Comparison of ENCODE assay signal across 8 cellular contexts in the genomic region with DNA sequence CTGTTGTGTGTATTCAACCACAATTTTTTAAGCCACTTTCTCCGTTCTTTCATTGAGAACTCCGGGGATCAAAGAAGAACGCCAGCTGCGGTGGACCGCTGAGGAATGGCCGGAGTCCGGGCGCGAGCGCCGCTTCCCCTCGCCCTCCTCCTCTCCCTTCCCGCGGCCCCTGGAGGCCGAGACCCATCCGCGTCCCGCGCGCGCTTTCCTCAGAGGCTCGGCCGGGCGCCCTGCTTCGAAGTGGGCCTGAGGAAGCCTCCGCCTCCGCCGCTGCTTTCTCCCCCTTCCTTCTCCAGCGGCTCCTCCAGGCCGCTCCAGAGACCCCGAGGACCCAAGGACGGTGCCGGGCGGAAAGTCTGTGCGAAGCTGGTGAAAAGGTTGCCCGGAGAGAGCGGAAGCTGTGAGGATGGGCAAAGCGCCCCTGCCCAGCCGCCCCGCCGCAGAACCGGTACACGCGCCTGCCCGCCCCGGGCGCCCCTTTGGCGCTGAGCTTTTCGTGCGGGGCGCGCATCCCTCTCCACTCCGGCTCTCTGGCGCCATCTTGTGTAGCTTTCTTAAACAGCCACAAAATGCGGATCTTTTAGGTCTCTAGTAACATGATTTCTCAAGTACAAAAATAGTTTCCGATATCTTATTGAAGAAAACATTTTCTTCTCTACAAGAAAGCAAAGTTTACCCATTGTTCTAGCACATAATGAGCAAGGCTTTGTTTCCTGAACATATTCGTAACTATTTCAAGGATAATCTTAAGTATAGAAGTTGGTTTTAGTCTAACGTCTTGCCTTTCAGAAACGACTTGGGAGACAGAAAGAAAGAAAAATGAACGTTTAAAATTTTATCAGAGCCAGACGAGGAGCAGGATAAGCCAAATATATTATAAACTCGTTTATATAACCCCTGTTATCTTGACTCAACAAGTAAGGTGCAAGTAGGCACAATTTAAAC. TPM values are rescaled to one million over a fixed set of nuclear protein-coding genes. Genes with fewer than 3 reads are reported as not detected.
DNase-seq lines count a peak whose midpoint lies in the region; ATAC-seq, FAIRE-seq and TF ChIP-seq lines count a peak whose summit lies in the region.

No MANE protein-coding gene starts in this region.

- H3K36me3 ChIP-seq in iPS-15b (ENCODE audit: control insufficient read depth, insufficient read depth, low read length): no peaks in the 10 kb centered on the region

- peaks cover 2% of the 10 kb centered on the region for H3K4me1 ChIP-seq in iPS-15b (ENCODE audit: control insufficient read depth, insufficient read depth, low read length)

- H3K36me3 Mint-ChIP-seq in brain: no peaks in the 10 kb centered on the region

- H3K9me3 Mint-ChIP-seq in brain: peaks cover 0 to 11% (median 6%) of the 10 kb centered on the region in 5 experiments

- H3K9ac ChIP-seq in iPS-15b (ENCODE audit: low read depth, low read length): no peak overlapping the region

- H3K27me3 ChIP-seq in iPS-15b (ENCODE audit: control insufficient read depth, insufficient read depth, low read length): peaks cover 34% of the 10 kb centered on the region

- peak; percentile 63 for FAIRE-seq in TTC549 (lab: Jason Lieb, UNC)

- H3K4me1 Mint-ChIP-seq in brain: peaks cover 27% of the 10 kb centered on the region

- TF ChIP-seq CTCF in GM12874 (IDR thresholded peaks at IDR 0.05; ENCODE audit: insufficient read depth, low read depth, low read length): peak; percentile 72
- TF ChIP-seq CTCF in brain (conservative IDR thresholded peaks at IDR 0.05): peak; percentile 95 to 98

- H3K4me3 ChIP-seq in iPS-15b (ENCODE audit: low read depth, low read length): peak overlapping the region; percentile 76
- H3K4me3 ChIP-seq in skeletal muscle cell (ENCODE audit: low read depth, low read length): peak overlapping the region; percentile 54

- peak overlapping the region; percentile 85 to 94 (median 89) for H3K4me3 Mint-ChIP-seq in brain

- H3K27ac Mint-ChIP-seq in brain: peak overlapping the region; percentile 90 to 98 (median 94)

- peak; percentile 72 for ATAC-seq in HG02678 (IDR thresholded peaks at IDR 0.05; ENCODE audit: unreplicated experiment)
- no peak for ATAC-seq in HG03571 (IDR thresholded peaks at IDR 0.05; ENCODE audit: unreplicated experiment)

- peak; percentile 75 to 77 for DNase-seq in NCI-H2081 (lab: John Stamatoyannopoulos, UW)
- DNase-seq in skeletal muscle cell (ENCODE audit: low read depth): no peak

- no peaks in the 10 kb centered on the region for H3K9me3 ChIP-seq in iPS-15b (ENCODE audit: control insufficient read depth, insufficient read depth, low read length)

- no peaks in the 10 kb centered on the region for H3K27me3 Mint-ChIP-seq in brain

RNA-seq across cellular contexts. Expression of a gene that starts 59.2 kb away (rescaled TPM):
- polyA plus RNA-seq in brain (ENCODE audit: insufficient read depth, low read depth, low replicate concordance): 17.9 TPM
